ENCODE assay signal across 8 cellular contexts in the genomic region with DNA sequence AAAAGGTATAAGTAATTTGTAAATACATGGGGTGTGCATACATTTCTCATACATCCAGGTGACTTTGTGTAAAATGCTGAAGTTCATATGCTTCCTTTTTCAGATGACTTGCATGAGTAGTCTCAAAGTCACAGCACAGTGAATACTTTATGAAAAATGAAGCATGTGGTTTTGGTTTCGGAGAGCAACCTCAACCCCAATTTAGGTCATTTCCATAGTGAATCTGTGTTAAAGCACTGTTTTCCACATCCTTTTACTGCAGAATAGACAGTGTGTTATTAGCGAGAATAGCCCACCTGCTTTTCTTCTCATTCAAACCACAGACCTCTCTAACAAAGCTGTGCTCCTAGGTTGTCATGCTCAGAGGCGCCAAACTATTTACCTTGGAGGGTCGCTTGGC.
A peak's percentile ranks its signal among the peaks of the same experiment; 100 is the strongest.
DNase-seq lines count a peak whose midpoint lies in the region; ATAC-seq and TF ChIP-seq lines count a peak whose summit lies in the region.

No MANE protein-coding gene starts in this region.

- H4K91ac ChIP-seq in mesenchymal stem cell (ENCODE audit: low read length) (no peak overlapping the region), H9 (ENCODE audit: insufficient read length, low read depth, low read length) (no peak overlapping the region)

- intact Hi-C loops in Right ventricle myocardium inferior (cut with DNase I), result loop anchor here (5.0 kb wide), 1 partner anchor 500 kb away; no protein-coding TSS in a partner anchor

- H3K4ac ChIP-seq in mesenchymal stem cell (ENCODE audit: low read depth in 1 of 2, low read length in 2 of 2) (no peak overlapping the region), H9 (ENCODE audit: low read depth, low read length) (no peak overlapping the region)

- H2AFZ ChIP-seq in KMS-11 (ENCODE audit: low read depth) (peak overlapping the region; percentile 0; the same call in 1 of the 2 replicates), mesenchymal stem cell (ENCODE audit: low read depth, low read length) (no peak overlapping the region), H9 (ENCODE audit: low read length) (no peak overlapping the region)

- H3K27ac ChIP-seq in KMS-11 (peak overlapping the region; percentile 77), mesenchymal stem cell (ENCODE audit: low read length, poor library complexity, severe bottlenecking) (no peak overlapping the region), H9 (ENCODE audit: insufficient read length, low read depth, low read length) (no peak overlapping the region)

- H4K5ac ChIP-seq in H9 (ENCODE audit: insufficient read length, low read depth, low read length), result no peak overlapping the region

- peaks cover 2 to 9% (median 6%) of the 10 kb centered on the region in 3 experiments; a peak in 4 of 7 replicates for H3K36me3 Mint-ChIP-seq in H9 (ENCODE audit: insufficient read depth in 1 of 3, low read depth in 3 of 3)

- H4K20me1 ChIP-seq in KMS-11 (ENCODE audit: insufficient read depth), result no peaks in the 10 kb centered on the region
- no peaks in the 10 kb centered on the region for H4K20me1 ChIP-seq in H9 (ENCODE audit: control insufficient read depth, insufficient read depth, insufficient read length)

- H3K27me3 ChIP-seq in KMS-11 (ENCODE audit: insufficient read depth, low read depth) (no peaks in the 10 kb centered on the region), mesenchymal stem cell (ENCODE audit: control insufficient read depth in 1 of 2, insufficient read depth in 1 of 2, low read length in 2 of 2) (no peaks in the 10 kb centered on the region), H9 (ENCODE audit: insufficient read depth, low read length) (no peaks in the 10 kb centered on the region)

- no peak overlapping the region for H2BK120ac ChIP-seq in mesenchymal stem cell (ENCODE audit: low read depth, low read length)
- H2BK120ac ChIP-seq in H9 (ENCODE audit: low read depth, low read length, poor library complexity, severe bottlenecking), result no peak overlapping the region

- H3K4me1 Mint-ChIP-seq in H9, result no peaks in the 10 kb centered on the region

- H2BK12ac ChIP-seq in mesenchymal stem cell (ENCODE audit: low read length in 2 of 2) (no peak overlapping the region), H9 (ENCODE audit: insufficient read length, low read depth, low read length) (no peak overlapping the region)

- H3K4me1 ChIP-seq in KMS-11 (ENCODE audit: low read depth, poor library complexity, severe bottlenecking) (peaks cover 81% of the 10 kb centered on the region), mesenchymal stem cell (ENCODE audit: control insufficient read depth, insufficient read depth, low read depth, low read length) (peaks cover 8% of the 10 kb centered on the region), H9 (ENCODE audit: insufficient read depth, low read length) (no peaks in the 10 kb centered on the region)

- no peak overlapping the region for H2AK5ac ChIP-seq in mesenchymal stem cell (ENCODE audit: low read length, severe bottlenecking)
- H2AK5ac ChIP-seq in H9 (ENCODE audit: insufficient read length, low read length), result no peak overlapping the region

- no peak overlapping the region for H3K27ac Mint-ChIP-seq in H9

- H3K4me3 ChIP-seq in KMS-11 (IDR thresholded peaks at IDR 0.05; ENCODE audit: insufficient read depth, low read depth, low read length) (no peak overlapping the region), mesenchymal stem cell (ENCODE audit: insufficient read depth in 1 of 2, low read depth in 1 of 2, low read length in 2 of 2) (no peak overlapping the region)

- H3K56ac ChIP-seq in H9 (ENCODE audit: insufficient read length, low read depth, low read length), result no peak overlapping the region

- H3K4me2 ChIP-seq in KMS-11 (peak overlapping the region; percentile 72), mesenchymal stem cell (ENCODE audit: low read length, poor library complexity, severe bottlenecking) (no peak overlapping the region), H9 (ENCODE audit: insufficient read depth, insufficient read length, low read length) (no peak overlapping the region)

- no peak overlapping the region for H3K23ac ChIP-seq in mesenchymal stem cell (ENCODE audit: low read length in 2 of 2)
- H3K23ac ChIP-seq in H9 (ENCODE audit: insufficient read length, low read depth, low read length), result no peak overlapping the region

- ATAC-seq in GM18868 (IDR thresholded peaks at IDR 0.05; ENCODE audit: unreplicated experiment) (peak; percentile 96), Right ventricle myocardium inferior (no peak)

- H4K8ac ChIP-seq in mesenchymal stem cell (ENCODE audit: low read length) (no peak overlapping the region), H9 (replicated peaks; ENCODE audit: insufficient read length, low read depth, low read length) (no peak overlapping the region)

- no peaks in the 10 kb centered on the region for H3K79me2 ChIP-seq in KMS-11 (ENCODE audit: insufficient read depth, low read depth)
- no peaks in the 10 kb centered on the region for H3K79me2 ChIP-seq in H9 (ENCODE audit: insufficient read depth, low read length)

- H3K9me3 ChIP-seq in mesenchymal stem cell (ENCODE audit: control insufficient read depth, low read length) (no peaks in the 10 kb centered on the region), H9 (ENCODE audit: control insufficient read depth, low read depth, low read length) (no peaks in the 10 kb centered on the region)

- TF ChIP-seq CTCF in KMS-11 (conservative IDR thresholded peaks at IDR 0.05; ENCODE audit: low read depth, low read length) (no peak), H9 (conservative IDR thresholded peaks at IDR 0.05) (no peak)

- no peak overlapping the region for H2BK20ac ChIP-seq in H9 (ENCODE audit: low read depth, low read length, poor library complexity, severe bottlenecking)

- DNase-seq in HCEC 1CT (peak; percentile 10), mesenchymal stem cell (no peak), NCI-H1694 (lab: John Stamatoyannopoulos, UW) (no peak), Right ventricle myocardium inferior (ENCODE audit: missing footprints) (no peak), H9 (no peak), NK-92 (lab: John Stamatoyannopoulos, UW; ENCODE audit: unreplicated experiment) (no peak)

- no peak overlapping the region for H3K4me3 Mint-ChIP-seq in H9

- no peaks in the 10 kb centered on the region for H3K79me1 ChIP-seq in mesenchymal stem cell (replicated peaks; ENCODE audit: low read length, poor library complexity, severe bottlenecking)
- H3K79me1 ChIP-seq in H9 (ENCODE audit: insufficient read depth, low read depth, low read length, poor library complexity, severe bottlenecking), result no peaks in the 10 kb centered on the region

- H3T11ph ChIP-seq in H9 (ENCODE audit: low read length), result no peak overlapping the region

- H3K23me2 ChIP-seq in H9 (ENCODE audit: insufficient read length, low read depth, low read length, poor library complexity, severe bottlenecking), result no peaks in the 10 kb centered on the region

- H3K27me3 Mint-ChIP-seq in H9 (ENCODE audit: low read depth), result no peaks in the 10 kb centered on the region

- WGBS in mesenchymal stem cell, result 98% methylated on average over 4 of the region's 4 CpGs
- no CpG with 5 or more reads among the region's 4 CpGs for WGBS in H9 (ENCODE audit: extremely low coverage, insufficient read length, low lambda C conversion rate)

- no peaks in the 10 kb centered on the region for H3K36me3 ChIP-seq in KMS-11 (ENCODE audit: insufficient read depth)
- peaks cover 0 to 27% of the 10 kb centered on the region in 2 experiments for H3K36me3 ChIP-seq in mesenchymal stem cell (ENCODE audit: control insufficient read depth in 1 of 2, insufficient read depth in 2 of 2, low read depth in 1 of 2, low read length in 2 of 2)

- H3K9ac ChIP-seq in KMS-11 (peak overlapping the region; percentile 33; the same call in 1 of the 2 replicates), mesenchymal stem cell (ENCODE audit: low read length) (peak overlapping the region; percentile 51), H9 (ENCODE audit: extremely low read depth, insufficient read length, low read length) (no peak overlapping the region)

- no peak overlapping the region for H3K14ac ChIP-seq in mesenchymal stem cell (ENCODE audit: low read length in 2 of 2)
- H3K14ac ChIP-seq in H9 (ENCODE audit: insufficient read depth, low read length), result no peak overlapping the region

- H2BK5ac ChIP-seq in mesenchymal stem cell (ENCODE audit: low read depth, low read length, poor library complexity, severe bottlenecking), result no peak overlapping the region
- no peak overlapping the region for H2BK5ac ChIP-seq in H9 (ENCODE audit: insufficient read length, low read length)

- no peaks in the 10 kb centered on the region for H3K9me3 Mint-ChIP-seq in H9

- H2BK15ac ChIP-seq in mesenchymal stem cell (ENCODE audit: low read depth, poor library complexity, severe bottlenecking) (no peak overlapping the region), H9 (ENCODE audit: low read depth, low read length) (no peak overlapping the region)

- H3K18ac ChIP-seq in mesenchymal stem cell (ENCODE audit: low read depth in 1 of 2, low read length in 2 of 2), result no peak overlapping the region
- no peak overlapping the region for H3K18ac ChIP-seq in H9 (ENCODE audit: insufficient read length, low read depth, low read length)
